In genomic region chr19:17505218-17505617, GRCh38 we compare ENCODE assay signal across 1 cellular context.
TF ChIP-seq lines count a peak whose summit lies in the region.

No MANE protein-coding gene starts in this region.

TF ChIP-seq in HepG2, 621 proteins besides CTCF, POLR2A, EP300 and RAD21:
- no peak for TF ChIP-seq BRD4 (CRISPR knock-in tag; IDR thresholded peaks at IDR 0.05)
- TF ChIP-seq CEBPG (CRISPR knock-in tag; IDR thresholded peaks at IDR 0.05) = no peak
- TF ChIP-seq ZNF574 (CRISPR knock-in tag; IDR thresholded peaks at IDR 0.05) = 0 out of 2 replicates have a peak, but pooled peaks have one; percentile 19
